ENCODE assay signal across 8 cellular contexts in genomic region chr7:112789453-112789823, GRCh38. TPM values are rescaled to one million over a fixed set of nuclear protein-coding genes. Genes with fewer than 3 reads are reported as not detected.
DNase-seq lines count a peak whose midpoint lies in the region; ATAC-seq lines count a peak whose summit lies in the region.

No MANE protein-coding gene starts in this region.

- peak overlapping the region; percentile 80 for H3K27ac ChIP-seq in subcutaneous abdominal adipose tissue (ENCODE audit: low read depth, low read length)

- H3K4me3 Mint-ChIP-seq in activated CD8-positive, alpha-beta T cell treated with anti-CD3 and anti-CD28 coated beads, Interleukin-2, amount 10 ng/mL, durations not matched to agents 7 days and 5 days, result peak overlapping the region; percentile 94

- H3K27me3 ChIP-seq in subcutaneous abdominal adipose tissue (ENCODE audit: control insufficient read depth in 5 of 5, insufficient read depth in 4 of 5, low read length in 5 of 5), result no peaks in the 10 kb centered on the region

- H3K4me1 Mint-ChIP-seq in activated CD8-positive, alpha-beta T cell treated with anti-CD3 and anti-CD28 coated beads, Interleukin-2, amount 10 ng/mL, durations not matched to agents 7 days and 5 days (ENCODE audit: low read depth), result peaks cover 30% of the 10 kb centered on the region

- intact Hi-C loops in head of caudate nucleus (cut with DNase I), result loop anchor here (10.0 kb wide), 1 partner anchor 145 kb away; a partner anchor contains a TSS

- peak overlapping the region; percentile 92 for H3K27ac Mint-ChIP-seq in activated CD8-positive, alpha-beta T cell treated with anti-CD3 and anti-CD28 coated beads, Interleukin-2, amount 10 ng/mL, durations not matched to agents 7 days and 5 days

- CTCF ChIA-PET in activated CD8-positive, alpha-beta T cell treated with anti-CD3 and anti-CD28 coated beads, Interleukin-2, amount 10 ng/mL, durations not matched to agents 7 days and 5 days (lab: Charles Lee), result no interaction called here

- no peaks in the 10 kb centered on the region for H3K9me3 Mint-ChIP-seq in activated CD8-positive, alpha-beta T cell treated with anti-CD3 and anti-CD28 coated beads, Interleukin-2, amount 10 ng/mL, durations not matched to agents 7 days and 5 days (ENCODE audit: insufficient read depth)

- DNase-seq in SIG-M5 treated with dmso at 0.1 percent for 504 hours (lab: John Stamatoyannopoulos, UW; ENCODE audit: unreplicated experiment) (peak; percentile 5), SIG-M5 (lab: John Stamatoyannopoulos, UW) (no peak), iPS-NIHi11 (ENCODE audit: low spot score) (peak; percentile 5), NCI-H146 treated with DMSO at 0.1 percent for 48 hours (lab: John Stamatoyannopoulos, UW; ENCODE audit: unreplicated experiment) (no peak), head of caudate nucleus (no peak), NCI-H1105 treated with DMSO at 0.1 percent for 48 hours (lab: John Stamatoyannopoulos, UW) (no peak)
- no peak for DNase-seq in activated CD8-positive, alpha-beta T cell treated with anti-CD3 and anti-CD28 coated beads, Interleukin-2, amount 10 ng/mL, durations not matched to agents 7 days and 5 days

- peaks cover 14% of the 10 kb centered on the region for H3K36me3 Mint-ChIP-seq in activated CD8-positive, alpha-beta T cell treated with anti-CD3 and anti-CD28 coated beads, Interleukin-2, amount 10 ng/mL, durations not matched to agents 7 days and 5 days (ENCODE audit: low read depth)

- H3K9ac ChIP-seq in subcutaneous abdominal adipose tissue (ENCODE audit: low read length in 5 of 5), result peak overlapping the region; percentile 89 to 99 (median 92)

- peaks cover 3 to 22% (median 20%) of the 10 kb centered on the region in 5 donors for H3K4me1 ChIP-seq in subcutaneous abdominal adipose tissue (ENCODE audit: control insufficient read depth in 5 of 5, insufficient read depth in 5 of 5, low read length in 5 of 5)

- peak overlapping the region; percentile 94 to 99 (median 96) for H3K4me3 ChIP-seq in subcutaneous abdominal adipose tissue (ENCODE audit: low read depth in 1 of 5, low read length in 5 of 5)

- H3K9me3 ChIP-seq in subcutaneous abdominal adipose tissue (ENCODE audit: control insufficient read depth in 5 of 5, low read length in 5 of 5), result no peaks in the 10 kb centered on the region

- peaks cover 0 to 3% (median 2%) of the 10 kb centered on the region in 5 donors for H3K36me3 ChIP-seq in subcutaneous abdominal adipose tissue (ENCODE audit: control insufficient read depth in 5 of 5, insufficient read depth in 5 of 5, low read length in 5 of 5)

- H3K27me3 Mint-ChIP-seq in activated CD8-positive, alpha-beta T cell treated with anti-CD3 and anti-CD28 coated beads, Interleukin-2, amount 10 ng/mL, durations not matched to agents 7 days and 5 days (ENCODE audit: low read depth), result no peaks in the 10 kb centered on the region

- no peak for ATAC-seq in activated CD8-positive, alpha-beta T cell treated with anti-CD3 and anti-CD28 coated beads, Interleukin-2, amount 10 ng/mL, durations not matched to agents 7 days and 5 days

- POLR2A ChIA-PET in activated CD8-positive, alpha-beta T cell treated with anti-CD3 and anti-CD28 coated beads, Interleukin-2, amount 10 ng/mL, durations not matched to agents 7 days and 5 days (lab: Charles Lee), result interaction anchor here (0.7 to 2.0 kb wide), 4 partner anchors 22 to 339 kb away, joined by 3 to 6 read pairs (median 3); no protein-coding TSS in a partner anchor

RNA-seq across cellular contexts. Expression of gene TMEM168, which starts 0.8 kb away (rescaled TPM):
- 10 to 100 TPM; 11.7 to 13.3 TPM for total RNA-seq in activated CD8-positive, alpha-beta T cell treated with anti-CD3 and anti-CD28 coated beads, Interleukin-2, amount 10 ng/mL, durations not matched to agents 7 days and 5 days

Comparison
In these comparisons a context has a peak if more than half of its experiments do, and no peak if none do; other contexts are left out.
1. DNase-seq: peak in SIG-M5 treated with dmso at 0.1 percent for 504 hours (single experiment) and iPS-NIHi11 (single experiment); none in SIG-M5 (single experiment), activated CD8-positive, alpha-beta T cell treated with anti-CD3 and anti-CD28 coated beads, Interleukin-2, amount 10 ng/mL, durations not matched to agents 7 days and 5 days (single experiment), NCI-H146 treated with DMSO at 0.1 percent for 48 hours (single experiment), head of caudate nucleus (0 of 42) and NCI-H1105 treated with DMSO at 0.1 percent for 48 hours (single experiment).